In genomic region chr11:8558436-8558835, GRCh38 we compare ENCODE assay signal across 21 cellular contexts.
"Had no signal": no experiment of that assay in that cellular context is flagged by ENCODE, and none has a peak within 500 bp of the region (broad histone marks: within the 10 kb centered on the region; RNA-seq: fewer than 3 reads in every experiment).

No MANE protein-coding gene starts in this region.

- DNase-seq: KBM-7, MG63, NCI-H1092, NCI-H1105 treated with DMSO at 0.1 percent for 48 hours, NCI-H1417 treated with DMSO at 0.1 percent for 48 hours, NCI-H146, NCI-H1694 treated with DMSO at 0.1 percent for 48 hours, NCI-H1930, NCI-H2081, NCI-H2107, NCI-H2227 treated with DMSO at 0.1 percent for 48 hours, NCI-H524, NCI-H526 treated with DMSO at 0.1 percent for 48 hours, NCI-H748 treated with DMSO at 0.1 percent for 48 hours, Right ventricle myocardium superior, RPMI8226, SIG-M5, T-cell had no signal

- H3K27me3 ChIP-seq: SJSA1 had no signal

- H3K9me3 ChIP-seq: SJSA1 had no signal

- H3K4me3 ChIP-seq: MG63, SJSA1, SK-N-MC had no signal

- H3K27ac ChIP-seq: SJSA1, SK-N-MC had no signal

- H3K36me3 ChIP-seq: MG63, SJSA1 had no signal

- H3K4me1 ChIP-seq: SJSA1 had no signal

- FAIRE-seq: RCC 7860 had no signal

- ATAC-seq: T-cell had no signal
